1 cellular context compared by ENCODE assay signal in the genomic region with DNA sequence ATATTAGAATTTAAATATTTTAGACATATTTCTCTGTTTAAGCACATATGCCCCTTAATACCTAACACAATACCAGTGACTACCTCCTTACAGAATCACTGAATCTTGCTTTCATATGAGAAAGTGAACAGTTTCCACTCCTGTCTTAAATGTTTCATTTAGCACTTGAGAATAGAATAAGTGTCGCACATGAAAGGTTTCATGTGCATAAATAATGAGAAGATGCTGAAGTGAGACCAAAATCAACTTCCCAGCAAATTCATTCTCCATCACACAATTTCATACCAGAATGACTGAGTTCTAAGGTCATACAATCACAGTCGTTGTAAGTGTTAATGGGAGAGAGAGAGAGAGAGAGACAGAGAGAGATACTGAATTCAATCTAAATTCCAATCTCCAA.
TF ChIP-seq lines count a peak whose summit lies in the region.

No MANE protein-coding gene starts in this region.

TF ChIP-seq in HepG2, 621 proteins besides CTCF, POLR2A, EP300 and RAD21 (continued from another document):
- TF ChIP-seq CREB3 (CRISPR knock-in tag; IDR thresholded peaks at IDR 0.05) (no peak), POLR2AphosphoS2 (IDR thresholded peaks at IDR 0.05; ENCODE audit: low read depth, low read length) (peak; percentile 28; the same call in 1 of the 2 replicates), AHDC1 (CRISPR knock-in tag; IDR thresholded peaks at IDR 0.05; ENCODE audit: borderline replicate concordance) (no peak), ZNF317 (CRISPR knock-in tag; IDR thresholded peaks at IDR 0.05) (no peak), TBX2 (CRISPR knock-in tag; IDR thresholded peaks at IDR 0.05; ENCODE audit: borderline replicate concordance) (0 out of 2 replicates have a peak, but pooled peaks have one; percentile 11), ZFP36 (IDR thresholded peaks at IDR 0.05; ENCODE audit: borderline replicate concordance, low read depth, low read length, partially characterized antibody) (no peak), ARNT (IDR thresholded peaks at IDR 0.05) (no peak)
